ENCODE assay signal across 7 cellular contexts in genomic region chr14:45766247-45766646, GRCh38.
"Had no signal": no experiment of that assay in that cellular context is flagged by ENCODE, and none has a peak within 500 bp of the region (broad histone marks: within the 10 kb centered on the region; RNA-seq: fewer than 3 reads in every experiment).

No MANE protein-coding gene starts in this region.

- FAIRE-seq: GM12878, GM12891, GM12892, GM18507, GM19239 had no signal

- DNase-seq: GDM1, GF-D8 had no signal

- H3K4me3 ChIP-seq: GM12878 had no signal

- ATAC-seq: GM12878 had no signal
